ENCODE assay signal across 8 cellular contexts in genomic region chr20:57392512-57393271, GRCh38. TPM values are rescaled to one million over a fixed set of nuclear protein-coding genes. Genes with fewer than 3 reads are reported as not detected.
DNase-seq lines count a peak whose midpoint lies in the region; ATAC-seq and TF ChIP-seq lines count a peak whose summit lies in the region.

No MANE protein-coding gene starts in this region.

- H3K27ac ChIP-seq in cingulate gyrus (ENCODE audit: low read depth, low read length) = peak overlapping the region; percentile 49

- no peak for TF ChIP-seq CTCF in BJ (IDR thresholded peaks at IDR 0.05; ENCODE audit: insufficient read depth, low read depth, low read length)
- TF ChIP-seq CTCF in HFFc6 (IDR thresholded peaks at IDR 0.05) = no peak
- no peak for TF ChIP-seq CTCF in mucosa of descending colon (IDR thresholded peaks at IDR 0.05)

- H3K4me3 Mint-ChIP-seq in HFFc6 = peak overlapping the region; percentile 83
- peak overlapping the region; percentile 96 for H3K4me3 Mint-ChIP-seq in stimulated activated memory B cell treated with anti-CD40 and anti-IgM and Interleukin-4, amounts not matched to agents 10 μg/mL and 1 μg/mL and 100 μg/mL, for 72 hours

- POLR2A ChIA-PET in BJ (lab: Charles Lee) = no interaction called here

- no peaks in the 10 kb centered on the region for H3K4me1 Mint-ChIP-seq in HFFc6 (ENCODE audit: low read depth)
- H3K4me1 Mint-ChIP-seq in stimulated activated memory B cell treated with anti-CD40 and anti-IgM and Interleukin-4, amounts not matched to agents 10 μg/mL and 1 μg/mL and 100 μg/mL, for 72 hours = peaks cover 68% of the 10 kb centered on the region

- H3K9me3 ChIP-seq in mucosa of descending colon = no peaks in the 10 kb centered on the region

- ATAC-seq in mucosa of descending colon = peak; percentile 42
- peak; percentile 28 for ATAC-seq in stimulated activated memory B cell treated with anti-CD40 and anti-IgM and Interleukin-4, amounts not matched to agents 10 μg/mL and 1 μg/mL and 100 μg/mL, for 72 hours
- no peak for ATAC-seq in HG02798 (IDR thresholded peaks at IDR 0.05; ENCODE audit: poor library complexity, unreplicated experiment)

- H3K4me3 ChIP-seq in BJ (ENCODE audit: low read depth, low read length) (peak overlapping the region; percentile 72), mucosa of descending colon (peak overlapping the region; percentile 24)

- peaks cover 5% of the 10 kb centered on the region; the same call in 1 of the 2 replicates for H3K36me3 Mint-ChIP-seq in HFFc6 (ENCODE audit: low read depth)
- H3K36me3 Mint-ChIP-seq in stimulated activated memory B cell treated with anti-CD40 and anti-IgM and Interleukin-4, amounts not matched to agents 10 μg/mL and 1 μg/mL and 100 μg/mL, for 72 hours = peaks cover 54% of the 10 kb centered on the region

- peaks cover 8% of the 10 kb centered on the region for H3K36me3 ChIP-seq in BJ (ENCODE audit: control insufficient read depth, insufficient read depth, low read length)
- H3K36me3 ChIP-seq in mucosa of descending colon (ENCODE audit: low read depth) = no peaks in the 10 kb centered on the region

- DNase-seq in BJ (ENCODE audit: low read depth) (no peak), HFFc6 (no peak), mucosa of descending colon (peak; percentile 64 to 91 (median 78)), retina (no peak)
- peak; percentile 73 for DNase-seq in activated CD4-positive, CD25-positive, alpha-beta regulatory T cell treated with anti-CD3 and anti-CD28 coated beads, Interleukin-2, amount 50 U/mL, for 72 hours

- H3K27me3 Mint-ChIP-seq in HFFc6 (ENCODE audit: insufficient read depth) = no peaks in the 10 kb centered on the region; the same call in 1 of the 2 replicates
- H3K27me3 Mint-ChIP-seq in stimulated activated memory B cell treated with anti-CD40 and anti-IgM and Interleukin-4, amounts not matched to agents 10 μg/mL and 1 μg/mL and 100 μg/mL, for 72 hours = no peaks in the 10 kb centered on the region

- intact Hi-C loops in mucosa of descending colon (cut with DNase I, micrococcal nuclease) = no loop called here

- peaks cover 36% of the 10 kb centered on the region for H3K4me1 ChIP-seq in mucosa of descending colon (ENCODE audit: low read depth)

- no peaks in the 10 kb centered on the region for H3K9me3 Mint-ChIP-seq in HFFc6
- no peaks in the 10 kb centered on the region for H3K9me3 Mint-ChIP-seq in stimulated activated memory B cell treated with anti-CD40 and anti-IgM and Interleukin-4, amounts not matched to agents 10 μg/mL and 1 μg/mL and 100 μg/mL, for 72 hours

- no peaks in the 10 kb centered on the region for H3K27me3 ChIP-seq in BJ (ENCODE audit: control insufficient read depth, insufficient read depth, low read length)

- no peak overlapping the region for H3K27ac Mint-ChIP-seq in HFFc6
- H3K27ac Mint-ChIP-seq in stimulated activated memory B cell treated with anti-CD40 and anti-IgM and Interleukin-4, amounts not matched to agents 10 μg/mL and 1 μg/mL and 100 μg/mL, for 72 hours = peak overlapping the region; percentile 84

- CTCF ChIA-PET in BJ (lab: Yijun Ruan, JAX) = interaction anchor here (0.8 to 1.5 kb wide), 2 partner anchors 8 to 20 kb away, joined by 3 to 4 read pairs; no protein-coding TSS in a partner anchor

RNA-seq across cellular contexts. Expression of gene RBM38, which starts 1.5 kb away (rescaled TPM):
- 3.2 and 5.2 TPM in 2 replicates for polyA plus RNA-seq in BJ (2011; rRNA removed)
- 1.5 and 2.2 TPM in 2 replicates for polyA minus RNA-seq in BJ (2011; rRNA and poly(A)+ RNA removed)
- 1 to 10 TPM; 3.7 to 5.7 (median 4.6) TPM for total RNA-seq in HFFc6 (2021; fragmentation: NEBNext Ultra II Directional; extraction: Animal tissue kit (Norgen Biotek cat#: 25700))
- total RNA-seq in mucosa of descending colon = 10 to 100 TPM; 29.5 to 85.5 (median 36.8) TPM

RNA-seq across cellular contexts. Expression of gene RAE1, which starts 41.6 kb away (rescaled TPM):
- 30.5 and 39.0 TPM in 2 replicates for polyA plus RNA-seq in BJ (2011; rRNA removed)
- 23.0 and 23.1 TPM in 2 replicates for polyA minus RNA-seq in BJ (2011; rRNA and poly(A)+ RNA removed)
- total RNA-seq in HFFc6 (2021; fragmentation: NEBNext Ultra II Directional; extraction: Animal tissue kit (Norgen Biotek cat#: 25700)) = 10 to 100 TPM; 25.1 to 31.4 (median 28.3) TPM
- 10 to 100 TPM; 17.6 to 21.0 (median 19.9) TPM for total RNA-seq in mucosa of descending colon

Comparison
In these comparisons a context has a peak if more than half of its experiments do, and no peak if none do; other contexts are left out.
1. DNase-seq: peak in activated CD4-positive, CD25-positive, alpha-beta regulatory T cell treated with anti-CD3 and anti-CD28 coated beads, Interleukin-2, amount 50 U/mL, for 72 hours (single experiment) and mucosa of descending colon (3 of 3); none in BJ (single experiment), HFFc6 (single experiment) and retina (single experiment).
2. RNA of gene RBM38, which starts 1.5 kb away (total RNA-seq): 29.5 to 85.5 TPM in mucosa of descending colon; 3.7 to 5.7 TPM in HFFc6; every median in the first group is over 4 times any median in the second.